In genomic region chr6:130047440-130047995, GRCh38 we compare ENCODE assay signal across 1 cellular context.
TF ChIP-seq lines count a peak whose summit lies in the region.

No MANE protein-coding gene starts in this region.

TF ChIP-seq in liver, 16 proteins besides CTCF, POLR2A, EP300 and RAD21 (continued from another document):
- TF ChIP-seq, protein P1, sequence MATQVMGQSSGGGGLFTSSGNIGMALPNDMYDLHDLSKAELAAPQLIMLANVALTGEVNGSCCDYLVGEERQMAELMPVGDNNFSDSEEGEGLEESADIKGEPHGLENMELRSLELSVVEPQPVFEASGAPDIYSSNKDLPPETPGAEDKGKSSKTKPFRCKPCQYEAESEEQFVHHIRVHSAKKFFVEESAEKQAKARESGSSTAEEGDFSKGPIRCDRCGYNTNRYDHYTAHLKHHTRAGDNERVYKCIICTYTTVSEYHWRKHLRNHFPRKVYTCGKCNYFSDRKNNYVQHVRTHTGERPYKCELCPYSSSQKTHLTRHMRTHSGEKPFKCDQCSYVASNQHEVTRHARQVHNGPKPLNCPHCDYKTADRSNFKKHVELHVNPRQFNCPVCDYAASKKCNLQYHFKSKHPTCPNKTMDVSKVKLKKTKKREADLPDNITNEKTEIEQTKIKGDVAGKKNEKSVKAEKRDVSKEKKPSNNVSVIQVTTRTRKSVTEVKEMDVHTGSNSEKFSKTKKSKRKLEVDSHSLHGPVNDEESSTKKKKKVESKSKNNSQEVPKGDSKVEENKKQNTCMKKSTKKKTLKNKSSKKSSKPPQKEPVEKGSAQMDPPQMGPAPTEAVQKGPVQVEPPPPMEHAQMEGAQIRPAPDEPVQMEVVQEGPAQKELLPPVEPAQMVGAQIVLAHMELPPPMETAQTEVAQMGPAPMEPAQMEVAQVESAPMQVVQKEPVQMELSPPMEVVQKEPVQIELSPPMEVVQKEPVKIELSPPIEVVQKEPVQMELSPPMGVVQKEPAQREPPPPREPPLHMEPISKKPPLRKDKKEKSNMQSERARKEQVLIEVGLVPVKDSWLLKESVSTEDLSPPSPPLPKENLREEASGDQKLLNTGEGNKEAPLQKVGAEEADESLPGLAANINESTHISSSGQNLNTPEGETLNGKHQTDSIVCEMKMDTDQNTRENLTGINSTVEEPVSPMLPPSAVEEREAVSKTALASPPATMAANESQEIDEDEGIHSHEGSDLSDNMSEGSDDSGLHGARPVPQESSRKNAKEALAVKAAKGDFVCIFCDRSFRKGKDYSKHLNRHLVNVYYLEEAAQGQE (IDR thresholded peaks at IDR 0.05) = no peak
- TF ChIP-seq, protein P2, sequence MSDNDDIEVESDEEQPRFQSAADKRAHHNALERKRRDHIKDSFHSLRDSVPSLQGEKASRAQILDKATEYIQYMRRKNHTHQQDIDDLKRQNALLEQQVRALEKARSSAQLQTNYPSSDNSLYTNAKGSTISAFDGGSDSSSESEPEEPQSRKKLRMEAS (IDR thresholded peaks at IDR 0.05) = no peak
- TF ChIP-seq TAF1 (conservative IDR thresholded peaks at IDR 0.05) (no peak), FOXA1 (IDR thresholded peaks at IDR 0.05) (no peak), EGR1 (IDR thresholded peaks at IDR 0.05; ENCODE audit: low read depth in 2 of 2) (no peak), GABPA (IDR thresholded peaks at IDR 0.05 in 1 of 2, conservative IDR thresholded peaks at IDR 0.05 in 1 of 2) (no peak), FOXA2 (IDR thresholded peaks at IDR 0.05) (no peak), JUND (IDR thresholded peaks at IDR 0.05) (no peak), RXRA (IDR thresholded peaks at IDR 0.05) (no peak), NR2F2 (IDR thresholded peaks at IDR 0.05) (no peak)
- TF ChIP-seq, protein P3, sequence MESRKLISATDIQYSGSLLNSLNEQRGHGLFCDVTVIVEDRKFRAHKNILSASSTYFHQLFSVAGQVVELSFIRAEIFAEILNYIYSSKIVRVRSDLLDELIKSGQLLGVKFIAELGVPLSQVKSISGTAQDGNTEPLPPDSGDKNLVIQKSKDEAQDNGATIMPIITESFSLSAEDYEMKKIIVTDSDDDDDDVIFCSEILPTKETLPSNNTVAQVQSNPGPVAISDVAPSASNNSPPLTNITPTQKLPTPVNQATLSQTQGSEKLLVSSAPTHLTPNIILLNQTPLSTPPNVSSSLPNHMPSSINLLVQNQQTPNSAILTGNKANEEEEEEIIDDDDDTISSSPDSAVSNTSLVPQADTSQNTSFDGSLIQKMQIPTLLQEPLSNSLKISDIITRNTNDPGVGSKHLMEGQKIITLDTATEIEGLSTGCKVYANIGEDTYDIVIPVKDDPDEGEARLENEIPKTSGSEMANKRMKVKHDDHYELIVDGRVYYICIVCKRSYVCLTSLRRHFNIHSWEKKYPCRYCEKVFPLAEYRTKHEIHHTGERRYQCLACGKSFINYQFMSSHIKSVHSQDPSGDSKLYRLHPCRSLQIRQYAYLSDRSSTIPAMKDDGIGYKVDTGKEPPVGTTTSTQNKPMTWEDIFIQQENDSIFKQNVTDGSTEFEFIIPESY (IDR thresholded peaks at IDR 0.05) = no peak
TF ChIP-seq in liver: peak in this region for 0.
